Comparison of ENCODE assay signal across 1 cellular context in the genomic region with DNA sequence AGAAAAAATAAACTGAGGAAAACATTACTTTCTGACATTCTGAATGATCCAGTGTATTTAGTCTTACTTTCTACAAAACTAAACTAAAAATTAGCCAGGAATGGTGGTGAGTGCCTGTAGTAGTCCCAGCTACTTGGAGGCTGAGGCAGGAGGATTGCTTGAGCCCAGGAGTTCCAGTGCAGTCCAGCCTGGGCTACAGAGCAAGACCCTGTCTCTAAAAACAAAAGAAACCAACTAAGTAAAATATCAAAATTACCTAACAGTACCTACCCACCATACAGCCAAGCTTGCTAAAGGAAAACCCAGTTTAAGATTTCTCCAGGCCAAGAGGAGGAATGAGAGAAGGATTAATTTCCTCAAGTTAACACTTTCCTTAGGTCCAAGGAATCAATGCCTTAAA.
TF ChIP-seq lines count a peak whose summit lies in the region.

No MANE protein-coding gene starts in this region.

TF ChIP-seq in A549, 52 proteins besides CTCF, POLR2A, EP300 and RAD21 (continued from another document):
- TF ChIP-seq, protein P1, sequence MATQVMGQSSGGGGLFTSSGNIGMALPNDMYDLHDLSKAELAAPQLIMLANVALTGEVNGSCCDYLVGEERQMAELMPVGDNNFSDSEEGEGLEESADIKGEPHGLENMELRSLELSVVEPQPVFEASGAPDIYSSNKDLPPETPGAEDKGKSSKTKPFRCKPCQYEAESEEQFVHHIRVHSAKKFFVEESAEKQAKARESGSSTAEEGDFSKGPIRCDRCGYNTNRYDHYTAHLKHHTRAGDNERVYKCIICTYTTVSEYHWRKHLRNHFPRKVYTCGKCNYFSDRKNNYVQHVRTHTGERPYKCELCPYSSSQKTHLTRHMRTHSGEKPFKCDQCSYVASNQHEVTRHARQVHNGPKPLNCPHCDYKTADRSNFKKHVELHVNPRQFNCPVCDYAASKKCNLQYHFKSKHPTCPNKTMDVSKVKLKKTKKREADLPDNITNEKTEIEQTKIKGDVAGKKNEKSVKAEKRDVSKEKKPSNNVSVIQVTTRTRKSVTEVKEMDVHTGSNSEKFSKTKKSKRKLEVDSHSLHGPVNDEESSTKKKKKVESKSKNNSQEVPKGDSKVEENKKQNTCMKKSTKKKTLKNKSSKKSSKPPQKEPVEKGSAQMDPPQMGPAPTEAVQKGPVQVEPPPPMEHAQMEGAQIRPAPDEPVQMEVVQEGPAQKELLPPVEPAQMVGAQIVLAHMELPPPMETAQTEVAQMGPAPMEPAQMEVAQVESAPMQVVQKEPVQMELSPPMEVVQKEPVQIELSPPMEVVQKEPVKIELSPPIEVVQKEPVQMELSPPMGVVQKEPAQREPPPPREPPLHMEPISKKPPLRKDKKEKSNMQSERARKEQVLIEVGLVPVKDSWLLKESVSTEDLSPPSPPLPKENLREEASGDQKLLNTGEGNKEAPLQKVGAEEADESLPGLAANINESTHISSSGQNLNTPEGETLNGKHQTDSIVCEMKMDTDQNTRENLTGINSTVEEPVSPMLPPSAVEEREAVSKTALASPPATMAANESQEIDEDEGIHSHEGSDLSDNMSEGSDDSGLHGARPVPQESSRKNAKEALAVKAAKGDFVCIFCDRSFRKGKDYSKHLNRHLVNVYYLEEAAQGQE (IDR thresholded peaks at IDR 0.05), result no peak
- TF ChIP-seq PHF8 (IDR thresholded peaks at IDR 0.05; ENCODE audit: borderline replicate concordance, low read depth), result no peak
- TF ChIP-seq, protein P2, sequence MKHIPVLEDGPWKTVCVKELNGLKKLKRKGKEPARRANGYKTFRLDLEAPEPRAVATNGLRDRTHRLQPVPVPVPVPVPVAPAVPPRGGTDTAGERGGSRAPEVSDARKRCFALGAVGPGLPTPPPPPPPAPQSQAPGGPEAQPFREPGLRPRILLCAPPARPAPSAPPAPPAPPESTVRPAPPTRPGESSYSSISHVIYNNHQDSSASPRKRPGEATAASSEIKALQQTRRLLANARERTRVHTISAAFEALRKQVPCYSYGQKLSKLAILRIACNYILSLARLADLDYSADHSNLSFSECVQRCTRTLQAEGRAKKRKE (CRISPR knock-in tag; IDR thresholded peaks at IDR 0.05; ENCODE audit: low read depth), result no peak
- TF ChIP-seq ZFP36 (IDR thresholded peaks at IDR 0.05; ENCODE audit: borderline replicate concordance, partially characterized antibody), result no peak
- no peak for TF ChIP-seq BHLHE40 (IDR thresholded peaks at IDR 0.05; ENCODE audit: low read depth, low read length)
- TF ChIP-seq EHMT2 (IDR thresholded peaks at IDR 0.05; ENCODE audit: low read depth), result no peak
- no peak for TF ChIP-seq ZC3H11A (IDR thresholded peaks at IDR 0.05)
- no peak for TF ChIP-seq JUN (IDR thresholded peaks at IDR 0.05)
- TF ChIP-seq, protein P3, sequence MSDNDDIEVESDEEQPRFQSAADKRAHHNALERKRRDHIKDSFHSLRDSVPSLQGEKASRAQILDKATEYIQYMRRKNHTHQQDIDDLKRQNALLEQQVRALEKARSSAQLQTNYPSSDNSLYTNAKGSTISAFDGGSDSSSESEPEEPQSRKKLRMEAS (IDR thresholded peaks at IDR 0.05), result no peak
